ENCODE assay signal across 1 cellular context in genomic region chr5:36242534-36243144, GRCh38.
TF ChIP-seq lines count a peak whose summit lies in the region.

No MANE protein-coding gene starts in this region.

TF ChIP-seq in HEK293, 187 proteins besides CTCF, POLR2A, EP300 and RAD21 (continued from another document):
- TF ChIP-seq ZNF362 (tag by site-specific recombination; IDR thresholded peaks at IDR 0.05) (no peak), ZBTB1 (tag by site-specific recombination; IDR thresholded peaks at IDR 0.05) (no peak), ZNF140 (tag by site-specific recombination; IDR thresholded peaks at IDR 0.05) (no peak), KLF9 (tag by site-specific recombination; IDR thresholded peaks at IDR 0.05; ENCODE audit: low read depth) (no peak), HOXD13 (CRISPR knock-in tag; IDR thresholded peaks at IDR 0.05; ENCODE audit: borderline replicate concordance) (0 out of 2 replicates have a peak, but pooled peaks have one; percentile 45), SCRT1 (tag by site-specific recombination; IDR thresholded peaks at IDR 0.05; ENCODE audit: borderline replicate concordance) (no peak), ZNF416 (tag by site-specific recombination; IDR thresholded peaks at IDR 0.05) (no peak), ZBTB21 (tag by site-specific recombination; IDR thresholded peaks at IDR 0.05) (no peak), ZNF211 (tag by site-specific recombination; IDR thresholded peaks at IDR 0.05; ENCODE audit: low read depth) (no peak)
